Comparison of ENCODE assay signal across 20 cellular contexts in genomic region chr11:79097279-79097875, GRCh38.
DNase-seq lines count a peak whose midpoint lies in the region; ATAC-seq and TF ChIP-seq lines count a peak whose summit lies in the region.
"Had no signal": no experiment of that assay in that cellular context is flagged by ENCODE, and none has a peak within 500 bp of the region (broad histone marks: within the 10 kb centered on the region; RNA-seq: fewer than 3 reads in every experiment).

No MANE protein-coding gene starts in this region.

- H3K4me1 ChIP-seq in fibroblast of lung (ENCODE audit: control insufficient read depth, extremely low read depth, insufficient read depth, low read length) (peaks cover 4% of the 10 kb centered on the region), tibial artery (peaks cover 0 to 53% (median 26%) of the 10 kb centered on the region in 4 donors)

- H3K4me3 ChIP-seq in fibroblast of lung (replicated peaks in 1 of 4; ENCODE audit: control extremely low read depth in 1 of 4, insufficient read depth in 1 of 4, low read depth in 3 of 4, low read length in 4 of 4) (no peak overlapping the region), tibial artery (peak overlapping the region in 1 of 2 donors; percentile 5)
- H3K4me3 ChIP-seq: body of pancreas, gastroesophageal sphincter, psoas muscle had no signal

- H3K27me3 Mint-ChIP-seq in nephron (ENCODE audit: low read depth): no peaks in the 10 kb centered on the region

- H2AFZ ChIP-seq in fibroblast of lung (ENCODE audit: low read length): no peak overlapping the region

- no peak overlapping the region for H3K27ac ChIP-seq in fibroblast of lung (ENCODE audit: insufficient read depth, low read length)
- peak overlapping the region; percentile 39 to 46 for H3K27ac ChIP-seq in tibial artery
- H3K27ac ChIP-seq: body of pancreas, psoas muscle had no signal

- intact Hi-C loops in Right ventricle myocardium inferior (cut with DNase I): no loop called here
- intact Hi-C loops in cardiac septum (cut with DNase I): no loop called here
- intact Hi-C loops in tibial artery (cut with DNase I; ENCODE audit: low total_unique reads): no loop called here
- intact Hi-C loops in posterior cingulate gyrus (cut with DNase I): no loop called here

- peak overlapping the region; percentile 82 to 91 (median 87) for H3K27ac Mint-ChIP-seq in nephron
- H3K27ac Mint-ChIP-seq: activated naive CD8-positive, alpha-beta T cell; memory B cell; naive thymus-derived CD8-positive, alpha-beta T cell had no signal

- peaks cover 90% of the 10 kb centered on the region for H3K4me1 Mint-ChIP-seq in nephron
- H3K4me1 Mint-ChIP-seq: stimulated activated naive CD8-positive, alpha-beta T cell treated with anti-CD3 and anti-CD28 coated beads, Interleukin-15, amount 100 ng/mL, for 72 hours had no signal

- ATAC-seq in Right ventricle myocardium inferior: peak; percentile 29
- ATAC-seq in GM21576 (IDR thresholded peaks at IDR 0.05; ENCODE audit: unreplicated experiment): no peak
- no peak for ATAC-seq in HG03432 (IDR thresholded peaks at IDR 0.05; ENCODE audit: unreplicated experiment)
- ATAC-seq: body of pancreas; gastroesophageal sphincter; naive thymus-derived CD8-positive, alpha-beta T cell; psoas muscle; stimulated activated naive CD8-positive, alpha-beta T cell treated with anti-CD3 and anti-CD28 coated beads, Interleukin-15, amount 100 ng/mL, for 72 hours had no signal

- no peak for TF ChIP-seq CTCF in fibroblast of lung (conservative IDR thresholded peaks at IDR 0.05 in 1 of 2, IDR thresholded peaks at IDR 0.05 in 1 of 2; ENCODE audit: low read depth in 1 of 2, low read length in 2 of 2)
- TF ChIP-seq CTCF in nephron (IDR thresholded peaks at IDR 0.05; ENCODE audit: unreplicated experiment in 3 of 3): no peak
- TF ChIP-seq CTCF in tibial artery (IDR thresholded peaks at IDR 0.05): no peak

- H3K9ac ChIP-seq in fibroblast of lung (ENCODE audit: insufficient read depth, low read length): no peak overlapping the region

- H3K9me3 Mint-ChIP-seq in nephron: no peaks in the 10 kb centered on the region
- H3K9me3 Mint-ChIP-seq: memory B cell; stimulated activated naive CD8-positive, alpha-beta T cell treated with anti-CD3 and anti-CD28 coated beads, Interleukin-15, amount 100 ng/mL, for 72 hours had no signal

- no peaks in the 10 kb centered on the region for H3K9me3 ChIP-seq in fibroblast of lung (ENCODE audit: control insufficient read depth, insufficient read depth, low read depth, low read length)
- H3K9me3 ChIP-seq in tibial artery: peaks cover 0 to 7% (median 0%) of the 10 kb centered on the region in 3 donors
- H3K9me3 ChIP-seq: body of pancreas, psoas muscle had no signal

- no peak for DNase-seq in Right ventricle myocardium inferior (ENCODE audit: missing footprints)
- no peak for DNase-seq in cardiac septum (ENCODE audit: low spot score)
- DNase-seq in fibroblast of lung (ENCODE audit: low read depth in 2 of 2): peak; percentile 32 to 67
- DNase-seq in tibial artery: peak in 1 of 2 donors; percentile 29
- DNase-seq in posterior cingulate gyrus: no peak
- DNase-seq: body of pancreas; cortex of kidney; naive thymus-derived CD8-positive, alpha-beta T cell; NCI-H1694; NCI-H69; SHP77; stimulated activated CD4-positive, alpha-beta T cell treated with anti-CD3 and anti-CD28 coated beads, Interleukin-4, amount 100 ng/mL, for 1 hour; stimulated activated naive CD8-positive, alpha-beta T cell treated with anti-CD3 and anti-CD28 coated beads, Interleukin-15, amount 100 ng/mL, for 72 hours had no signal

- H3K4me2 ChIP-seq in fibroblast of lung (ENCODE audit: extremely low read depth, insufficient read depth, low read length): no peak overlapping the region

- H4K20me1 ChIP-seq in fibroblast of lung (ENCODE audit: control insufficient read depth, extremely low read depth, insufficient read depth, low read length): no peaks in the 10 kb centered on the region

- no peaks in the 10 kb centered on the region for H3K36me3 Mint-ChIP-seq in nephron (ENCODE audit: low read depth)
- H3K36me3 Mint-ChIP-seq: activated naive CD8-positive, alpha-beta T cell; memory B cell; naive thymus-derived CD8-positive, alpha-beta T cell had no signal

- no peaks in the 10 kb centered on the region for H3K79me2 ChIP-seq in fibroblast of lung (ENCODE audit: control insufficient read depth, insufficient read depth, low read length)

- no peaks in the 10 kb centered on the region for H3K36me3 ChIP-seq in fibroblast of lung (ENCODE audit: control insufficient read depth, insufficient read depth, low read length)
- H3K36me3 ChIP-seq in tibial artery: no peaks in the 10 kb centered on the region
- H3K36me3 ChIP-seq: gastroesophageal sphincter had no signal

- no peaks in the 10 kb centered on the region for H3K27me3 ChIP-seq in fibroblast of lung (ENCODE audit: control insufficient read depth, insufficient read depth, low read length)
- H3K27me3 ChIP-seq in tibial artery: no peaks in the 10 kb centered on the region
- H3K27me3 ChIP-seq: body of pancreas, gastroesophageal sphincter had no signal

- H3K4me3 Mint-ChIP-seq in nephron: peak overlapping the region in 2 of 3 experiments; percentile 24 to 25
- H3K4me3 Mint-ChIP-seq: activated naive CD8-positive, alpha-beta T cell; memory B cell; naive thymus-derived CD8-positive, alpha-beta T cell; stimulated activated naive CD8-positive, alpha-beta T cell treated with anti-CD3 and anti-CD28 coated beads, Interleukin-15, amount 100 ng/mL, for 72 hours had no signal

Comparison
In these comparisons a context has a peak if more than half of its experiments do, and no peak if none do; other contexts are left out.
1. DNase-seq: peak in fibroblast of lung (2 of 2); none in Right ventricle myocardium inferior (single experiment), cardiac septum (single experiment) and posterior cingulate gyrus (0 of 10).